Comparison of ENCODE assay signal across 2 cellular contexts in genomic region chr5:124692950-124693349, GRCh38.
TF ChIP-seq lines count a peak whose summit lies in the region.

No MANE protein-coding gene starts in this region.

TF ChIP-seq in A549, 52 proteins besides CTCF, POLR2A, EP300 and RAD21 (continued from another document):
- TF ChIP-seq E2F6 (IDR thresholded peaks at IDR 0.05; ENCODE audit: borderline replicate concordance, low read depth) (no peak), ZSCAN20 (CRISPR knock-in tag; IDR thresholded peaks at IDR 0.05) (no peak), RFX5 (IDR thresholded peaks at IDR 0.05) (no peak), NFE2L2 (conservative IDR thresholded peaks at IDR 0.05; ENCODE audit: low read length) (no peak)

TF ChIP-seq in SK-N-SH treated with all-trans-retinoic acid at 6 μM for 48 hours, 23 proteins besides CTCF, POLR2A, EP300 and RAD21 (continued from another document):
- no peak for TF ChIP-seq TSHZ2 (CRISPR knock-in tag; IDR thresholded peaks at IDR 0.05)
- TF ChIP-seq, protein P1, sequence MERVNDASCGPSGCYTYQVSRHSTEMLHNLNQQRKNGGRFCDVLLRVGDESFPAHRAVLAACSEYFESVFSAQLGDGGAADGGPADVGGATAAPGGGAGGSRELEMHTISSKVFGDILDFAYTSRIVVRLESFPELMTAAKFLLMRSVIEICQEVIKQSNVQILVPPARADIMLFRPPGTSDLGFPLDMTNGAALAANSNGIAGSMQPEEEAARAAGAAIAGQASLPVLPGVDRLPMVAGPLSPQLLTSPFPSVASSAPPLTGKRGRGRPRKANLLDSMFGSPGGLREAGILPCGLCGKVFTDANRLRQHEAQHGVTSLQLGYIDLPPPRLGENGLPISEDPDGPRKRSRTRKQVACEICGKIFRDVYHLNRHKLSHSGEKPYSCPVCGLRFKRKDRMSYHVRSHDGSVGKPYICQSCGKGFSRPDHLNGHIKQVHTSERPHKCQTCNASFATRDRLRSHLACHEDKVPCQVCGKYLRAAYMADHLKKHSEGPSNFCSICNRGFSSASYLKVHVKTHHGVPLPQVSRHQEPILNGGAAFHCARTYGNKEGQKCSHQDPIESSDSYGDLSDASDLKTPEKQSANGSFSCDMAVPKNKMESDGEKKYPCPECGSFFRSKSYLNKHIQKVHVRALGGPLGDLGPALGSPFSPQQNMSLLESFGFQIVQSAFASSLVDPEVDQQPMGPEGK (CRISPR knock-in tag; IDR thresholded peaks at IDR 0.05; ENCODE audit: borderline replicate concordance): no peak
- TF ChIP-seq TCF4 (CRISPR knock-in tag; IDR thresholded peaks at IDR 0.05; ENCODE audit: borderline replicate concordance): no peak
- TF ChIP-seq POU6F1 (CRISPR knock-in tag; IDR thresholded peaks at IDR 0.05; ENCODE audit: borderline replicate concordance, low read depth): no peak
- TF ChIP-seq ZNF565 (CRISPR knock-in tag; conservative IDR thresholded peaks at IDR 0.05; ENCODE audit: low read depth): no peak
- TF ChIP-seq ZFP30 (CRISPR knock-in tag; IDR thresholded peaks at IDR 0.05): no peak
- no peak for TF ChIP-seq GLIS3 (CRISPR knock-in tag; IDR thresholded peaks at IDR 0.05)
- TF ChIP-seq ZC3H10 (CRISPR knock-in tag; IDR thresholded peaks at IDR 0.05): no peak
- no peak for TF ChIP-seq SNAI2 (CRISPR knock-in tag; IDR thresholded peaks at IDR 0.05)
- TF ChIP-seq ESRRG (CRISPR knock-in tag; IDR thresholded peaks at IDR 0.05): no peak
- TF ChIP-seq ZFP3 (CRISPR knock-in tag; IDR thresholded peaks at IDR 0.05): no peak
- TF ChIP-seq ZNF70 (CRISPR knock-in tag; IDR thresholded peaks at IDR 0.05): no peak
- TF ChIP-seq RARB (CRISPR knock-in tag; IDR thresholded peaks at IDR 0.05): no peak
- TF ChIP-seq CSDC2 (CRISPR knock-in tag; IDR thresholded peaks at IDR 0.05): no peak
